Comparison of ENCODE assay signal across 17 cellular contexts in the genomic region with DNA sequence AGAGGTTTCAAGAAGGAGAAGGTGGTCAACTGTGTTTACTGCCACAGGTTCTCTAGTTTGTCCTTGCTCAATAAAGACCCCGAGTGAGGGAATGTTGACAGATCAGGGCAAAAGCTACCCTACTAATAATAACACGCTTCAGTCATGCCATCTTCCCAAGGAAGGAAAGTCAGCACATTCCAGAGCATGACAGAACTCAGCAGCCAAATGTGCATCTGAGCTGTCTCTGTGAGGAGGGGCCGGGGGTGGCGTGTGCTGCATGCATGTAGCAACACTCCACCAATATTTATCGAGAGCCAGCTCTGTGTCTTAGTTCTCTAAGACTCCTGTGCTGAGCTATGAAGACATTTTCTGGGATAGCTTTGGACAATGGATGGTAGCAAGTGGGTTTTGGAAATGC.
DNase-seq lines count a peak whose midpoint lies in the region; ATAC-seq, FAIRE-seq and TF ChIP-seq lines count a peak whose summit lies in the region.
"Had no signal": no experiment of that assay in that cellular context is flagged by ENCODE, and none has a peak within 500 bp of the region (broad histone marks: within the 10 kb centered on the region; RNA-seq: fewer than 3 reads in every experiment).

No MANE protein-coding gene starts in this region.

- no peaks in the 10 kb centered on the region for H3K36me3 Mint-ChIP-seq in osteocyte (ENCODE audit: unreplicated experiment)
- H3K36me3 Mint-ChIP-seq: CD4-positive, CD25-positive, alpha-beta regulatory T cell had no signal

- no peaks in the 10 kb centered on the region for H3K36me3 ChIP-seq in stomach
- H3K36me3 ChIP-seq: MG63 had no signal

- H3K9me3 Mint-ChIP-seq in osteocyte (ENCODE audit: unreplicated experiment): no peaks in the 10 kb centered on the region

- intact Hi-C loops in stomach (cut with DNase I; ENCODE audit: low total_unique reads): no loop called here

- TF ChIP-seq CTCF in AG10803 (conservative IDR thresholded peaks at IDR 0.05; ENCODE audit: low read length): no peak
- TF ChIP-seq CTCF in foreskin keratinocyte (conservative IDR thresholded peaks at IDR 0.05): no peak
- no peak for TF ChIP-seq CTCF in osteocyte (IDR thresholded peaks at IDR 0.05)
- TF ChIP-seq CTCF in stomach (IDR thresholded peaks at IDR 0.05): no peak

- ATAC-seq in foreskin keratinocyte: peak; percentile 67
- no peak for ATAC-seq in GM19463 (IDR thresholded peaks at IDR 0.05; ENCODE audit: unreplicated experiment)
- ATAC-seq: A549 had no signal

- no peaks in the 10 kb centered on the region for H3K27me3 ChIP-seq in foreskin keratinocyte
- no peaks in the 10 kb centered on the region for H3K27me3 ChIP-seq in stomach
- H3K27me3 ChIP-seq: MG63 had no signal

- H3K9me3 ChIP-seq in stomach: no peaks in the 10 kb centered on the region
- H3K9me3 ChIP-seq: A549, Caco-2, MG63, SK-N-SH had no signal

- peak overlapping the region; percentile 0 for H3K27ac ChIP-seq in foreskin keratinocyte
- no peak overlapping the region for H3K27ac ChIP-seq in stomach
- H3K27ac ChIP-seq: A549 had no signal

- DNase-seq in AG10803 (ENCODE audit: low read depth) (peak; percentile 60), LHCN-M2 (ENCODE audit: low read depth) (peak; percentile 49), foreskin keratinocyte (peak; percentile 38 to 74), osteocyte (ENCODE audit: extremely low spot score, unreplicated experiment) (peak; percentile 32), GM12891 (ENCODE audit: insufficient read length, low spot score) (no peak), stomach (no peak), NCI-H187 treated with DMSO at 0.1 percent for 48 hours (lab: John Stamatoyannopoulos, UW) (no peak)
- DNase-seq: Caco-2; CD4-positive, CD25-positive, alpha-beta regulatory T cell; EL; MG63; NCI-H1092 treated with DMSO at 0.1 percent for 48 hours; NCI-H510A treated with DMSO at 0.1 percent for 48 hours; SK-N-SH had no signal

- H3K4me3 Mint-ChIP-seq in osteocyte (ENCODE audit: unreplicated experiment): no peak overlapping the region
- H3K4me3 Mint-ChIP-seq: CD4-positive, CD25-positive, alpha-beta regulatory T cell had no signal

- H3K27me3 Mint-ChIP-seq in osteocyte (ENCODE audit: unreplicated experiment): no peaks in the 10 kb centered on the region

- WGBS in stomach, 5 donors: 80 to 87% (median 85%) methylated on average over 5 of the region's 5 CpGs

- no peak overlapping the region for H3K27ac Mint-ChIP-seq in osteocyte (ENCODE audit: unreplicated experiment)
- H3K27ac Mint-ChIP-seq: CD4-positive, CD25-positive, alpha-beta regulatory T cell had no signal

- FAIRE-seq in GM12891 (lab: Jason Lieb, UNC): no peak
- FAIRE-seq: A549, H1 had no signal

- H3K4me1 Mint-ChIP-seq in osteocyte (ENCODE audit: unreplicated experiment): peaks cover 17% of the 10 kb centered on the region

- H3K4me1 ChIP-seq in foreskin keratinocyte (peaks cover 38% of the 10 kb centered on the region), stomach (no peaks in the 10 kb centered on the region)
- H3K4me1 ChIP-seq: A549, Caco-2 had no signal

- H3K4me3 ChIP-seq in AG10803 (ENCODE audit: low read length): no peak overlapping the region
- H3K4me3 ChIP-seq in stomach: no peak overlapping the region
- H3K4me3 ChIP-seq: A549, MG63 had no signal

- TF ChIP-seq POLR2A in GM12891 (IDR thresholded peaks at IDR 0.05; ENCODE audit: low read depth, low read length): no peak
- no peak for TF ChIP-seq POLR2A in stomach (IDR thresholded peaks at IDR 0.05)

- TF ChIP-seq EP300 in stomach (IDR thresholded peaks at IDR 0.05): no peak

TF ChIP-seq in GM12891, 5 proteins besides CTCF, POLR2A, EP300 and RAD21:
- no peak for TF ChIP-seq POLR2AphosphoS5 (IDR thresholded peaks at IDR 0.05; ENCODE audit: low read depth, low read length)
- TF ChIP-seq TAF1 (IDR thresholded peaks at IDR 0.05; ENCODE audit: low read depth, low read length): no peak
- TF ChIP-seq SPI1 (IDR thresholded peaks at IDR 0.05; ENCODE audit: low read depth, low read length): no peak
- TF ChIP-seq PAX5 (IDR thresholded peaks at IDR 0.05; ENCODE audit: insufficient read depth, low read length, severe bottlenecking): no peak
- TF ChIP-seq POU2F2 (IDR thresholded peaks at IDR 0.05; ENCODE audit: low read depth, low read length): no peak

Comparison
In these comparisons a context has a peak if more than half of its experiments do, and no peak if none do; other contexts are left out.
1. DNase-seq: peak in AG10803 (single experiment), LHCN-M2 (single experiment), foreskin keratinocyte (2 of 2) and osteocyte (single experiment); none in GM12891 (single experiment), stomach (single experiment) and NCI-H187 treated with DMSO at 0.1 percent for 48 hours (single experiment).